In the genomic region with DNA sequence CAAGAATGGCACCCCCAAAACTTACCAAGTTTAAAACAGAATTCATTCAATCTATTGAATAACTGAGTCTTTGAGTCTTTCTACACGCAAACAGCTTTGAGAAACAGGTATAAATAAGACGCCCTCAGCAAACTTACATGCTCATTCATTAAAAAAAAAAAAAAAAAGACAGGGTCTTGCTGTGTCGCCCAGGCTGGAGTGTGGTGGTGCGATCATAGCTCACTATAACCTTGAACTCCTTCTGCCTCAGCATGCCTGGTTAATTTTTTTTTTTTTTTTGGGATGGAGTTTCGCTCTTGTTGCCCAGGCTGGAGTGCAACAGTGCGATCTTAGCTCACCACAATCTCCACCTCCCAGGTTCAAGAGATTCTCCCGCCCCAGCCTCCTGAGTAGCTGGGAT, we compare ENCODE assay signal across 33 cellular contexts.
"Had no signal": no experiment of that assay in that cellular context is flagged by ENCODE, and none has a peak within 500 bp of the region (broad histone marks: within the 10 kb centered on the region; RNA-seq: fewer than 3 reads in every experiment).

No MANE protein-coding gene starts in this region.

- H3K27ac Mint-ChIP-seq: activated B cell treated with CpG ODN at 0.5 μM for 24 hours; activated CD4-positive, alpha-beta memory T cell treated with anti-CD3 and anti-CD28 coated beads for 36 hours; activated CD4-positive, alpha-beta T cell treated with anti-CD3 and anti-CD28 coated beads, Interleukin-2, amount 10 ng/mL, durations not matched to agents 24 days and 14 days; activated naive CD4-positive, alpha-beta T cell treated with anti-CD3 and anti-CD28 coated beads, Interleukin-2, amount 10 ng/mL, durations not matched to agents 7 days and 5 days; activated T-helper 1 cell treated with anti-CD3 and anti-CD28 coated beads, Interleukin-12 subunit alpha, Interleukin-12 subunit beta, Interleukin-2, Interleukin-4 antibody, amounts not matched to agents 30 ng/mL and 10 ng/mL and 1 ng/mL, durations not matched to agents 14 hours and 24 hours and 36 hours; activated T-helper 17 cell treated with anti-CD3 and anti-CD28 coated beads, Interleukin-2, amount 50 U/mL, for 72 hours; T-helper 1 cell treated with Interleukin-12 subunit alpha and Interleukin-12 subunit beta and Interleukin-4 antibody, amounts not matched to agents 30 μg/mL and 1 μg/mL, for 36 hours; T-helper 2 cell treated with Interferon-gamma antibody and Interleukin-4, amounts not matched to agents 5 μg/mL and 100 μg/mL, for 36 hours had no signal

- H3K4me3 Mint-ChIP-seq: activated B cell treated with CpG ODN at 0.5 μM for 24 hours; activated CD4-positive, alpha-beta memory T cell treated with anti-CD3 and anti-CD28 coated beads for 36 hours; activated CD4-positive, alpha-beta T cell treated with anti-CD3 and anti-CD28 coated beads, Interleukin-2, amount 10 ng/mL, durations not matched to agents 24 days and 14 days; activated CD8-positive, alpha-beta T cell treated with anti-CD3 and anti-CD28 coated beads for 36 hours; activated naive CD4-positive, alpha-beta T cell treated with anti-CD3 and anti-CD28 coated beads, Interleukin-2, amount 10 ng/mL, durations not matched to agents 7 days and 5 days; activated naive CD8-positive, alpha-beta T cell treated with anti-CD3 and anti-CD28 coated beads for 36 hours; activated T-cell treated with anti-CD3 and anti-CD28 coated beads, Interleukin-2, amount 50 U/mL, for 24 hours; activated T-helper 1 cell treated with anti-CD3 and anti-CD28 coated beads, Interleukin-12 subunit alpha, Interleukin-12 subunit beta, Interleukin-2, Interleukin-4 antibody, amounts not matched to agents 30 ng/mL and 10 ng/mL and 1 ng/mL, durations not matched to agents 14 hours and 24 hours and 36 hours; activated T-helper 17 cell treated with anti-CD3 and anti-CD28 coated beads, Interleukin-2, amount 50 U/mL, for 72 hours; T-helper 1 cell treated with Interleukin-12 subunit alpha and Interleukin-12 subunit beta and Interleukin-4 antibody, amounts not matched to agents 30 μg/mL and 1 μg/mL, for 36 hours; T-helper 2 cell treated with Interferon-gamma antibody and Interleukin-4, amounts not matched to agents 5 μg/mL and 100 μg/mL, for 36 hours had no signal

- H3K9me3 ChIP-seq: adrenal gland, body of pancreas, breast epithelium had no signal

- H3K27me3 ChIP-seq: adrenal gland, body of pancreas, brain microvascular endothelial cell, breast epithelium had no signal

- DNase-seq: activated B cell treated with CpG ODN at 0.5 μM for 24 hours; activated CD4-positive, alpha-beta memory T cell treated with anti-CD3 and anti-CD28 coated beads for 36 hours; activated CD4-positive, alpha-beta T cell treated with anti-CD3 and anti-CD28 coated beads for 4 hours; activated CD4-positive, alpha-beta T cell treated with anti-CD3 and anti-CD28 coated beads, Interleukin-2, amount 10 ng/mL, durations not matched to agents 24 days and 14 days; activated CD4-positive, alpha-beta T cell treated with anti-CD3 and anti-CD28 coated beads, Interleukin-2, amount 50 U/mL, for 1 hour; activated CD4-positive, alpha-beta T cell treated with anti-CD3 and anti-CD28 coated beads, Interleukin-2, amount 50 U/mL, for 4 hours; activated CD4-positive, CD25-positive, alpha-beta regulatory T cell treated with anti-CD3 and anti-CD28 coated beads, Interleukin-2, amount 50 U/mL, for 72 hours; activated CD8-positive, alpha-beta T cell treated with anti-CD3 and anti-CD28 coated beads for 36 hours; activated effector memory CD4-positive, alpha-beta T cell treated with anti-CD3 and anti-CD28 coated beads, Interleukin-2, amount 50 U/mL, for 16 hours; activated gamma-delta T cell treated with Interleukin-2 at 50 U/mL for 16 hours; activated naive CD4-positive, alpha-beta T cell treated with anti-CD3 and anti-CD28 coated beads, Interleukin-2, amount 10 ng/mL, durations not matched to agents 7 days and 5 days; activated naive CD4-positive, alpha-beta T cell treated with Interleukin-2 at 50 U/mL for 16 hours; activated naive CD8-positive, alpha-beta T cell treated with anti-CD3 and anti-CD28 coated beads for 36 hours; activated T-cell treated with anti-CD3 and anti-CD28 coated beads for 4 hours; activated T-cell treated with anti-CD3 and anti-CD28 coated beads, Interleukin-2, amount 50 U/mL, for 24 hours; activated T-cell treated with anti-CD3 and anti-CD28 coated beads, Interleukin-2, amount 50 U/mL, for 48 hours; amniotic stem cell; aorta; body of pancreas; brain microvascular endothelial cell; central memory CD4-positive, alpha-beta T cell; SW 1271; T-helper 1 cell; T-helper 2 cell; T-helper 9 cell had no signal

- H3K4me3 ChIP-seq: adrenal gland, body of pancreas, breast epithelium had no signal

- H3K9me3 Mint-ChIP-seq: activated B cell treated with CpG ODN at 0.5 μM for 24 hours; activated CD4-positive, alpha-beta memory T cell treated with anti-CD3 and anti-CD28 coated beads for 36 hours; activated CD4-positive, alpha-beta T cell treated with anti-CD3 and anti-CD28 coated beads, Interleukin-2, amount 10 ng/mL, durations not matched to agents 24 days and 14 days; activated CD8-positive, alpha-beta T cell treated with anti-CD3 and anti-CD28 coated beads for 36 hours; activated naive CD4-positive, alpha-beta T cell treated with anti-CD3 and anti-CD28 coated beads, Interleukin-2, amount 10 ng/mL, durations not matched to agents 7 days and 5 days; activated naive CD4-positive, alpha-beta T cell treated with anti-CD3 and anti-CD28 coated beads, Interleukin-2, amount 50 U/mL, for 72 hours; activated naive CD8-positive, alpha-beta T cell treated with anti-CD3 and anti-CD28 coated beads for 36 hours; activated T-cell treated with anti-CD3 and anti-CD28 coated beads, Interleukin-2, amount 50 U/mL, for 24 hours; activated T-helper 1 cell treated with anti-CD3 and anti-CD28 coated beads, Interleukin-12 subunit alpha, Interleukin-12 subunit beta, Interleukin-2, Interleukin-4 antibody, amounts not matched to agents 30 ng/mL and 10 ng/mL and 1 ng/mL, durations not matched to agents 14 hours and 24 hours and 36 hours; activated T-helper 17 cell treated with anti-CD3 and anti-CD28 coated beads, Interleukin-2, amount 50 U/mL, for 72 hours; T-helper 1 cell treated with Interleukin-12 subunit alpha and Interleukin-12 subunit beta and Interleukin-4 antibody, amounts not matched to agents 30 μg/mL and 1 μg/mL, for 36 hours; T-helper 2 cell treated with Interferon-gamma antibody and Interleukin-4, amounts not matched to agents 5 μg/mL and 100 μg/mL, for 36 hours had no signal

- H3K27me3 Mint-ChIP-seq: activated B cell treated with CpG ODN at 0.5 μM for 24 hours; activated CD4-positive, alpha-beta memory T cell treated with anti-CD3 and anti-CD28 coated beads for 36 hours; activated CD4-positive, alpha-beta T cell treated with anti-CD3 and anti-CD28 coated beads, Interleukin-2, amount 10 ng/mL, durations not matched to agents 24 days and 14 days; activated CD8-positive, alpha-beta T cell treated with anti-CD3 and anti-CD28 coated beads for 36 hours; activated naive CD4-positive, alpha-beta T cell treated with anti-CD3 and anti-CD28 coated beads, Interleukin-2, amount 10 ng/mL, durations not matched to agents 7 days and 5 days; activated naive CD8-positive, alpha-beta T cell treated with anti-CD3 and anti-CD28 coated beads for 36 hours; activated T-cell treated with anti-CD3 and anti-CD28 coated beads, Interleukin-2, amount 50 U/mL, for 24 hours; activated T-helper 17 cell treated with anti-CD3 and anti-CD28 coated beads, Interleukin-2, amount 50 U/mL, for 72 hours had no signal

- H3K4me1 ChIP-seq: breast epithelium had no signal

- ATAC-seq: activated CD8-positive, alpha-beta T cell treated with anti-CD3 and anti-CD28 coated beads for 36 hours; activated naive CD4-positive, alpha-beta T cell treated with anti-CD3 and anti-CD28 coated beads, Interleukin-2, amount 50 U/mL, for 72 hours; activated T-helper 17 cell treated with anti-CD3 and anti-CD28 coated beads, Interleukin-2, amount 50 U/mL, for 72 hours; body of pancreas had no signal

- H3K27ac ChIP-seq: adrenal gland, body of pancreas, brain microvascular endothelial cell, breast epithelium, VCaP had no signal

- H3K36me3 ChIP-seq: adrenal gland, breast epithelium had no signal
